Comparison of ENCODE assay signal across 3 cellular contexts in genomic region chr18:68459968-68460367, GRCh38.
"Had no signal": no experiment of that assay in that cellular context is flagged by ENCODE, and none has a peak within 500 bp of the region (broad histone marks: within the 10 kb centered on the region; RNA-seq: fewer than 3 reads in every experiment).

No MANE protein-coding gene starts in this region.

- ATAC-seq: GM12878 had no signal

- H3K4me3 ChIP-seq: GM12878 had no signal

- DNase-seq: GDM1, GF-D8 had no signal
